2 cellular contexts compared by ENCODE assay signal in genomic region chr15:78841891-78842290, GRCh38.
TF ChIP-seq lines count a peak whose summit lies in the region.

No MANE protein-coding gene starts in this region.

TF ChIP-seq in HEK293, 187 proteins besides CTCF, POLR2A, EP300 and RAD21:
- 0 out of 2 replicates have a peak, but pooled peaks have one; percentile 19 for TF ChIP-seq EGR2 (tag by site-specific recombination; IDR thresholded peaks at IDR 0.05; ENCODE audit: low read depth)
- TF ChIP-seq ZFHX2 (tag by site-specific recombination; conservative IDR thresholded peaks at IDR 0.05) = peak; percentile 37; the same call in 1 of the 2 replicates
- no peak for TF ChIP-seq ZNF610 (tag by site-specific recombination; IDR thresholded peaks at IDR 0.05; ENCODE audit: borderline replicate concordance)
TF ChIP-seq in HEK293: peak in this region for 2.

TF ChIP-seq in GM23338, 12 proteins besides CTCF, POLR2A, EP300 and RAD21:
- TF ChIP-seq, protein P1, sequence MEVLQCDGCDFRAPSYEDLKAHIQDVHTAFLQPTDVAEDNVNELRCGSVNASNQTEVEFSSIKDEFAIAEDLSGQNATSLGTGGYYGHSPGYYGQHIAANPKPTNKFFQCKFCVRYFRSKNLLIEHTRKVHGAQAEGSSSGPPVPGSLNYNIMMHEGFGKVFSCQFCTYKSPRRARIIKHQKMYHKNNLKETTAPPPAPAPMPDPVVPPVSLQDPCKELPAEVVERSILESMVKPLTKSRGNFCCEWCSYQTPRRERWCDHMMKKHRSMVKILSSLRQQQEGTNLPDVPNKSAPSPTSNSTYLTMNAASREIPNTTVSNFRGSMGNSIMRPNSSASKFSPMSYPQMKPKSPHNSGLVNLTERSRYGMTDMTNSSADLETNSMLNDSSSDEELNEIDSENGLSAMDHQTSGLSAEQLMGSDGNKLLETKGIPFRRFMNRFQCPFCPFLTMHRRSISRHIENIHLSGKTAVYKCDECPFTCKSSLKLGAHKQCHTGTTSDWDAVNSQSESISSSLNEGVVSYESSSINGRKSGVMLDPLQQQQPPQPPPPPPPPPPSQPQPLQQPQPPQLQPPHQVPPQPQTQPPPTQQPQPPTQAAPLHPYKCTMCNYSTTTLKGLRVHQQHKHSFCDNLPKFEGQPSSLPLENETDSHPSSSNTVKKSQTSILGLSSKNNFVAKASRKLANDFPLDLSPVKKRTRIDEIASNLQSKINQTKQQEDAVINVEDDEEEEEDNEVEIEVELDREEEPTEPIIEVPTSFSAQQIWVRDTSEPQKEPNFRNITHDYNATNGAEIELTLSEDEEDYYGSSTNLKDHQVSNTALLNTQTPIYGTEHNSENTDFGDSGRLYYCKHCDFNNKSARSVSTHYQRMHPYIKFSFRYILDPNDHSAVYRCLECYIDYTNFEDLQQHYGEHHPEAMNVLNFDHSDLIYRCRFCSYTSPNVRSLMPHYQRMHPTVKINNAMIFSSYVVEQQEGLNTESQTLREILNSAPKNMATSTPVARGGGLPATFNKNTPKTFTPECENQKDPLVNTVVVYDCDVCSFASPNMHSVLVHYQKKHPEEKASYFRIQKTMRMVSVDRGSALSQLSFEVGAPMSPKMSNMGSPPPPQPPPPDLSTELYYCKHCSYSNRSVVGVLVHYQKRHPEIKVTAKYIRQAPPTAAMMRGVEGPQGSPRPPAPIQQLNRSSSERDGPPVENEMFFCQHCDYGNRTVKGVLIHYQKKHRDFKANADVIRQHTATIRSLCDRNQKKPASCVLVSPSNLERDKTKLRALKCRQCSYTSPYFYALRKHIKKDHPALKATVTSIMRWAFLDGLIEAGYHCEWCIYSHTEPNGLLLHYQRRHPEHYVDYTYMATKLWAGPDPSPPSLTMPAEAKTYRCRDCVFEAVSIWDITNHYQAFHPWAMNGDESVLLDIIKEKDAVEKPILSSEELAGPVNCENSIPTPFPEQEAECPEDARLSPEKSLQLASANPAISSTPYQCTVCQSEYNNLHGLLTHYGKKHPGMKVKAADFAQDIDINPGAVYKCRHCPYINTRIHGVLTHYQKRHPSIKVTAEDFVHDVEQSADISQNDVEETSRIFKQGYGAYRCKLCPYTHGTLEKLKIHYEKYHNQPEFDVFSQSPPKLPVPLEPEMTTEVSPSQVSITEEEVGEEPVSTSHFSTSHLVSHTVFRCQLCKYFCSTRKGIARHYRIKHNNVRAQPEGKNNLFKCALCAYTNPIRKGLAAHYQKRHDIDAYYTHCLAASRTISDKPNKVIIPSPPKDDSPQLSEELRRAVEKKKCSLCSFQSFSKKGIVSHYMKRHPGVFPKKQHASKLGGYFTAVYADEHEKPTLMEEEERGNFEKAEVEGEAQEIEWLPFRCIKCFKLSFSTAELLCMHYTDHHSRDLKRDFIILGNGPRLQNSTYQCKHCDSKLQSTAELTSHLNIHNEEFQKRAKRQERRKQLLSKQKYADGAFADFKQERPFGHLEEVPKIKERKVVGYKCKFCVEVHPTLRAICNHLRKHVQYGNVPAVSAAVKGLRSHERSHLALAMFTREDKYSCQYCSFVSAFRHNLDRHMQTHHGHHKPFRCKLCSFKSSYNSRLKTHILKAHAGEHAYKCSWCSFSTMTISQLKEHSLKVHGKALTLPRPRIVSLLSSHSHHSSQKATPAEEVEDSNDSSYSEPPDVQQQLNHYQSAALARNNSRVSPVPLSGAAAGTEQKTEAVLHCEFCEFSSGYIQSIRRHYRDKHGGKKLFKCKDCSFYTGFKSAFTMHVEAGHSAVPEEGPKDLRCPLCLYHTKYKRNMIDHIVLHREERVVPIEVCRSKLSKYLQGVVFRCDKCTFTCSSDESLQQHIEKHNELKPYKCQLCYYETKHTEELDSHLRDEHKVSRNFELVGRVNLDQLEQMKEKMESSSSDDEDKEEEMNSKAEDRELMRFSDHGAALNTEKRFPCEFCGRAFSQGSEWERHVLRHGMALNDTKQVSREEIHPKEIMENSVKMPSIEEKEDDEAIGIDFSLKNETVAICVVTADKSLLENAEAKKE (CRISPR knock-in tag; IDR thresholded peaks at IDR 0.05) = no peak
- no peak for TF ChIP-seq JUNB (IDR thresholded peaks at IDR 0.05; ENCODE audit: unreplicated experiment)
- TF ChIP-seq EZH2 (IDR thresholded peaks at IDR 0.05; ENCODE audit: low read depth, unreplicated experiment) = no peak
- TF ChIP-seq ZNF331 (CRISPR knock-in tag; IDR thresholded peaks at IDR 0.05; ENCODE audit: low read depth) = no peak
- no peak for TF ChIP-seq POLR2AphosphoS5 (IDR thresholded peaks at IDR 0.05; ENCODE audit: low read depth)
- no peak for TF ChIP-seq STAT1 (IDR thresholded peaks at IDR 0.05; ENCODE audit: unreplicated experiment)
- TF ChIP-seq REST (IDR thresholded peaks at IDR 0.05; ENCODE audit: unreplicated experiment) = no peak
- no peak for TF ChIP-seq CREB1 (CRISPR knock-in tag; IDR thresholded peaks at IDR 0.05; ENCODE audit: low read depth)
- TF ChIP-seq EZH2phosphoT487 (IDR thresholded peaks at IDR 0.05; ENCODE audit: unreplicated experiment) = no peak
- TF ChIP-seq NANOG (IDR thresholded peaks at IDR 0.05; ENCODE audit: borderline replicate concordance) = no peak
TF ChIP-seq in GM23338: peak in this region for 0.
